Comparison of ENCODE assay signal across 8 cellular contexts in the genomic region with DNA sequence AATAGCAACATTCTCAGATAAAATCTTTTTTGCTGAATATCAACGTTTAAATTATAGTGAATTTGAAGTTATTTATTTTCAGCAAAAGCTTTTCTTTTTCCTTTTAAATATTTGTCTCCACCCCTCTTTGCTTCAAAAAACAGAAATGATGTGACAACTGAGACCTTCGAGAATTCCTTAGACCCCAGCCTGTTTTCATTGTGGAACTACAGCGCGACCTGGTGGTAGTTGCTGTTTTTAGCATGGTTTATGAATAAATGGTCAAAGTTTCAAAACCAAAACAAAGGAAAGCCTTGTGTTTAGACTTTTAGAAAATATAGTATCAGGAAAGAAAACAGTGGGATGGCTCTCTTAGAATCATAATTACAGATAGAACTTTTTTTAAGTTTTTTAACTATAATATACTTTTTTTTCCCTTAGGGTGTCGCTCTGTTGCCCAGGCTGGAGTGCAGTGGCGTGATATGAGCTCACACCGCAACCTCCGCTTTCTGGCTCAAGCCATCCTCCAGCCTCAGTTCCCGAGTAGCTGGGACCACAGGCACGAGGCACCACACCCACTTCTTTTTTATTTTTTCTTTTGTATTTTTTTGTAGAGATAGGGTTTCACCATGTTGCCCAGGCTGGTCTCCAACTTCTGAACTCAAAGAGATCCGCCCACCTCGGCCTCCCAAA. TPM values are rescaled to one million over a fixed set of nuclear protein-coding genes. Genes with fewer than 3 reads are reported as not detected.
DNase-seq lines count a peak whose midpoint lies in the region; ATAC-seq and TF ChIP-seq lines count a peak whose summit lies in the region.

No MANE protein-coding gene starts in this region.

- DNase-seq in cardiac muscle cell (ENCODE audit: low read depth in 1 of 2, low spot score in 1 of 2) (peak; percentile 75 to 85), Right ventricle myocardium inferior (ENCODE audit: missing footprints) (no peak), PC-9 (peak in 1 of 2 experiments; percentile 48), left cardiac atrium (peak; percentile 61), retina (peak; percentile 71)
- peak; percentile 42 for DNase-seq in activated naive CD8-positive, alpha-beta T cell treated with anti-CD3 and anti-CD28 coated beads, Interleukin-2, amount 10 ng/mL, durations not matched to agents 7 days and 5 days

- no peak for ATAC-seq in Right ventricle myocardium inferior
- ATAC-seq in HG03432 (IDR thresholded peaks at IDR 0.05; ENCODE audit: unreplicated experiment): peak; percentile 54
- ATAC-seq in activated naive CD8-positive, alpha-beta T cell treated with anti-CD3 and anti-CD28 coated beads, Interleukin-2, amount 10 ng/mL, durations not matched to agents 7 days and 5 days (ENCODE audit: low read depth): no peak
- peak; percentile 61 to 69 for ATAC-seq in left cardiac atrium
- ATAC-seq in GM18519 (IDR thresholded peaks at IDR 0.05; ENCODE audit: low FRiP score, unreplicated experiment): no peak

- H2AFZ ChIP-seq in PC-9: no peak overlapping the region

- no peaks in the 10 kb centered on the region for H3F3A ChIP-seq in PC-9 (ENCODE audit: insufficient read depth, low read depth)

- H3K9me3 ChIP-seq in cardiac muscle cell (ENCODE audit: low read depth) (no peaks in the 10 kb centered on the region), PC-9 (ENCODE audit: insufficient read depth, low read depth) (no peaks in the 10 kb centered on the region; the same call in 1 of the 2 replicates)

- peak; percentile 71 for TF ChIP-seq CTCF in cardiac muscle cell (IDR thresholded peaks at IDR 0.05; ENCODE audit: low read depth, low read length)
- peak; percentile 87 for TF ChIP-seq CTCF in PC-9 (conservative IDR thresholded peaks at IDR 0.05)

- H3K4me3 Mint-ChIP-seq in activated naive CD8-positive, alpha-beta T cell treated with anti-CD3 and anti-CD28 coated beads, Interleukin-2, amount 10 ng/mL, durations not matched to agents 7 days and 5 days: no peak overlapping the region

- H4K20me1 ChIP-seq in PC-9 (ENCODE audit: insufficient read depth): no peaks in the 10 kb centered on the region

- H3K9me3 Mint-ChIP-seq in activated naive CD8-positive, alpha-beta T cell treated with anti-CD3 and anti-CD28 coated beads, Interleukin-2, amount 10 ng/mL, durations not matched to agents 7 days and 5 days: no peaks in the 10 kb centered on the region

- POLR2A ChIA-PET in PC-9 (lab: Charles Lee; ENCODE audit: unreplicated experiment): no interaction called here
- POLR2A ChIA-PET in activated naive CD8-positive, alpha-beta T cell treated with anti-CD3 and anti-CD28 coated beads, Interleukin-2, amount 10 ng/mL, durations not matched to agents 7 days and 5 days (lab: Charles Lee): no interaction called here

- H3K36me3 ChIP-seq in cardiac muscle cell (no peaks in the 10 kb centered on the region), PC-9 (ENCODE audit: low read depth) (no peaks in the 10 kb centered on the region)

- H3K36me3 Mint-ChIP-seq in activated naive CD8-positive, alpha-beta T cell treated with anti-CD3 and anti-CD28 coated beads, Interleukin-2, amount 10 ng/mL, durations not matched to agents 7 days and 5 days: no peaks in the 10 kb centered on the region

- CTCF ChIA-PET in PC-9 (lab: Charles Lee): interaction anchor here (0.6 to 2.0 kb wide), 6 partner anchors 13 to 432 kb away, joined by 3 to 15 read pairs (median 5); partner anchors contain the start of gene PRMT9

- no peak overlapping the region for H3K4me2 ChIP-seq in PC-9

- no peaks in the 10 kb centered on the region for H3K9me2 ChIP-seq in PC-9 (ENCODE audit: insufficient read depth)

- peaks cover 13% of the 10 kb centered on the region for H3K4me1 ChIP-seq in cardiac muscle cell (ENCODE audit: low read depth)
- H3K4me1 ChIP-seq in PC-9 (replicated peaks; ENCODE audit: insufficient read depth): no peaks in the 10 kb centered on the region

- intact Hi-C loops in Right ventricle myocardium inferior (cut with DNase I): loop anchor here (2.0 kb wide), 1 partner anchor 480 kb away; no protein-coding TSS in a partner anchor
- intact Hi-C loops in PC-9 (cut with micrococcal nuclease; ENCODE audit: unreplicated experiment): loop anchor here (1.0 to 2.0 kb wide), 5 partner anchors 72 to 571 kb away; no protein-coding TSS in a partner anchor
- intact Hi-C loops in left cardiac atrium (cut with DNase I): loop anchor here (2.0 to 10.0 kb wide), 4 partner anchors 430 to 573 kb away; no protein-coding TSS in a partner anchor

- H3K4me3 ChIP-seq in cardiac muscle cell (no peak overlapping the region), PC-9 (no peak overlapping the region)

- H3K27ac ChIP-seq in cardiac muscle cell (no peak overlapping the region), PC-9 (no peak overlapping the region)

- peaks cover 5% of the 10 kb centered on the region for H3K4me1 Mint-ChIP-seq in activated naive CD8-positive, alpha-beta T cell treated with anti-CD3 and anti-CD28 coated beads, Interleukin-2, amount 10 ng/mL, durations not matched to agents 7 days and 5 days

- H3K79me2 ChIP-seq in PC-9 (ENCODE audit: low read depth): no peaks in the 10 kb centered on the region

- no peaks in the 10 kb centered on the region for H3K27me3 ChIP-seq in cardiac muscle cell
- no peaks in the 10 kb centered on the region for H3K27me3 ChIP-seq in PC-9 (ENCODE audit: insufficient read depth, low read depth)

- H3K27ac Mint-ChIP-seq in activated naive CD8-positive, alpha-beta T cell treated with anti-CD3 and anti-CD28 coated beads, Interleukin-2, amount 10 ng/mL, durations not matched to agents 7 days and 5 days: no peak overlapping the region

- peaks cover 5% of the 10 kb centered on the region for H3K27me3 Mint-ChIP-seq in activated naive CD8-positive, alpha-beta T cell treated with anti-CD3 and anti-CD28 coated beads, Interleukin-2, amount 10 ng/mL, durations not matched to agents 7 days and 5 days

- no TSS peak for BruUV-seq in PC-9 (replicated peaks; lab: Mats Ljungman, UMichigan)

RNA-seq across cellular contexts. Expression of gene TMEM184C, which starts 26.8 kb away (rescaled TPM):
- total RNA-seq in cardiac muscle cell (27.3 and 32.3 TPM in 2 replicates), Right ventricle myocardium inferior (26.4 TPM), PC-9 (2021) (29.1 and 40.4 TPM in 2 replicates), left cardiac atrium (10 to 100 TPM; 24.6 to 28.0 TPM)
- polyA plus RNA-seq in cardiac muscle cell: 30.7 and 37.8 TPM in 2 replicates
- 10 to 100 TPM; 22.5 to 24.0 TPM for total RNA-seq in activated naive CD8-positive, alpha-beta T cell treated with anti-CD3 and anti-CD28 coated beads, Interleukin-2, amount 10 ng/mL, durations not matched to agents 7 days and 5 days

Comparison
In these comparisons a context has a peak if more than half of its experiments do, and no peak if none do; other contexts are left out.
1. ATAC-seq: peak in HG03432 (single experiment) and left cardiac atrium (2 of 2); none in Right ventricle myocardium inferior (single experiment), activated naive CD8-positive, alpha-beta T cell treated with anti-CD3 and anti-CD28 coated beads, Interleukin-2, amount 10 ng/mL, durations not matched to agents 7 days and 5 days (single experiment) and GM18519 (single experiment).